ENCODE assay signal across 8 cellular contexts in genomic region chr5:174837919-174838902, GRCh38.
DNase-seq lines count a peak whose midpoint lies in the region; ATAC-seq and TF ChIP-seq lines count a peak whose summit lies in the region.
"Had no signal": no experiment of that assay in that cellular context is flagged by ENCODE, and none has a peak within 500 bp of the region (broad histone marks: within the 10 kb centered on the region; RNA-seq: fewer than 3 reads in every experiment).

No MANE protein-coding gene starts in this region.

- no peak for TF ChIP-seq CTCF in HEK293 (tag by site-specific recombination; IDR thresholded peaks at IDR 0.05)
- TF ChIP-seq CTCF in smooth muscle cell (IDR thresholded peaks at IDR 0.05; ENCODE audit: borderline replicate concordance, insufficient read depth, poor library complexity, severe bottlenecking), result peak; percentile 30

- CTCF ChIA-PET in HEK293 (lab: Yijun Ruan, JAX), result interaction anchor here (0.6 to 0.9 kb wide), 5 partner anchors 425 to 1147 kb away, joined by 3 to 9 read pairs (median 3); no protein-coding TSS in a partner anchor

- H3K4me1 ChIP-seq in HEK293 (ENCODE audit: control insufficient read depth, insufficient read depth, low read length) (no peaks in the 10 kb centered on the region), SJCRH30 (peaks cover 6% of the 10 kb centered on the region; the same call in 1 of the 2 replicates), smooth muscle cell (ENCODE audit: low read depth) (no peaks in the 10 kb centered on the region)

- no peak overlapping the region for H2AFZ ChIP-seq in smooth muscle cell (ENCODE audit: low read depth)

- WGBS in smooth muscle cell (ENCODE audit: low lambda C conversion rate), result 40% methylated on average over 8 of the region's 8 CpGs

- POLR2A ChIA-PET in HEK293 (lab: Yijun Ruan, JAX), result no interaction called here

- H3K27ac ChIP-seq in HEK293 (ENCODE audit: extremely low read depth, low read depth, low read length) (no peak overlapping the region), SJCRH30 (peak overlapping the region; percentile 30; the same call in 1 of the 2 replicates), smooth muscle cell (ENCODE audit: low read depth) (no peak overlapping the region)

- no peak overlapping the region for H3K4me3 ChIP-seq in HEK293 (ENCODE audit: low read depth, low read length)
- H3K4me3 ChIP-seq in SJCRH30, result no peak overlapping the region
- H3K4me3 ChIP-seq in smooth muscle cell, result no peak overlapping the region

- H3K9ac ChIP-seq in smooth muscle cell (ENCODE audit: low read depth), result no peak overlapping the region

- peak; percentile 50 to 81 for DNase-seq in SJCRH30
- DNase-seq in head of caudate nucleus, result peak in 36 of 42 donors; percentile 7 to 77 (median 51)
- DNase-seq in smooth muscle cell (lab: John Stamatoyannopoulos, UW; ENCODE audit: unreplicated experiment), result no peak
- DNase-seq in KG1 (lab: John Stamatoyannopoulos, UW), result no peak
- DNase-seq: stimulated activated CD4-positive, alpha-beta T cell treated with anti-CD3 and anti-CD28 coated beads, Interleukin-4, amount 100 ng/mL, for 1 hour had no signal

- H3K4me2 ChIP-seq in smooth muscle cell, result no peak overlapping the region

- no peaks in the 10 kb centered on the region for H3K36me3 ChIP-seq in HEK293 (ENCODE audit: control insufficient read depth in 2 of 2, insufficient read depth in 1 of 2, low read length in 2 of 2)
- no peaks in the 10 kb centered on the region for H3K36me3 ChIP-seq in SJCRH30
- H3K36me3 ChIP-seq in smooth muscle cell (ENCODE audit: low read depth), result no peaks in the 10 kb centered on the region

- intact Hi-C loops in head of caudate nucleus (cut with DNase I), result loop anchor here (10.0 kb wide), 1 partner anchor 97 kb away; no protein-coding TSS in a partner anchor

- no peak for ATAC-seq in GM21360 (IDR thresholded peaks at IDR 0.05; ENCODE audit: unreplicated experiment)
- no peak for ATAC-seq in GM21526 (IDR thresholded peaks at IDR 0.05; ENCODE audit: low FRiP score, unreplicated experiment)

- no peaks in the 10 kb centered on the region for H4K20me1 ChIP-seq in smooth muscle cell (ENCODE audit: low read depth)

- no peaks in the 10 kb centered on the region for H3K27me3 ChIP-seq in SJCRH30
- no peaks in the 10 kb centered on the region for H3K27me3 ChIP-seq in smooth muscle cell (ENCODE audit: low read depth)

- H3F3A ChIP-seq in smooth muscle cell (ENCODE audit: low read depth), result no peaks in the 10 kb centered on the region

- H3K79me2 ChIP-seq in smooth muscle cell (ENCODE audit: low read depth), result no peaks in the 10 kb centered on the region

- no peaks in the 10 kb centered on the region for H3K9me3 ChIP-seq in HEK293 (ENCODE audit: control insufficient read depth, insufficient read depth, low read depth, low read length)
- no peaks in the 10 kb centered on the region for H3K9me3 ChIP-seq in SJCRH30 (replicated peaks)
- no peaks in the 10 kb centered on the region for H3K9me3 ChIP-seq in smooth muscle cell (replicated peaks; ENCODE audit: low read depth)

TF ChIP-seq in HEK293, 187 proteins besides CTCF, POLR2A, EP300 and RAD21:
- TF ChIP-seq ZNF585B (tag by site-specific recombination; IDR thresholded peaks at IDR 0.05) (no peak), ZNF654 (tag by site-specific recombination; IDR thresholded peaks at IDR 0.05; ENCODE audit: low read depth) (peak; percentile 24; the same call in 1 of the 2 replicates), GLI2 (tag by site-specific recombination; IDR thresholded peaks at IDR 0.05; ENCODE audit: borderline replicate concordance, low read depth) (no peak), ZNF664 (tag by site-specific recombination; IDR thresholded peaks at IDR 0.05) (no peak), ZNF660 (tag by site-specific recombination; IDR thresholded peaks at IDR 0.05) (0 out of 2 replicates have a peak, but pooled peaks have one; percentile 15), ZNF335 (tag by site-specific recombination; conservative IDR thresholded peaks at IDR 0.05) (peak; percentile 63), ZNF292 (tag by site-specific recombination; IDR thresholded peaks at IDR 0.05; ENCODE audit: borderline replicate concordance, low read depth) (no peak)

Comparison
In these comparisons a context has a peak if more than half of its experiments do, and no peak if none do; other contexts are left out.
1. DNase-seq: peak in SJCRH30 (2 of 2) and head of caudate nucleus (36 of 42); none in smooth muscle cell (single experiment) and KG1 (single experiment).